8 cellular contexts compared by ENCODE assay signal in the genomic region with DNA sequence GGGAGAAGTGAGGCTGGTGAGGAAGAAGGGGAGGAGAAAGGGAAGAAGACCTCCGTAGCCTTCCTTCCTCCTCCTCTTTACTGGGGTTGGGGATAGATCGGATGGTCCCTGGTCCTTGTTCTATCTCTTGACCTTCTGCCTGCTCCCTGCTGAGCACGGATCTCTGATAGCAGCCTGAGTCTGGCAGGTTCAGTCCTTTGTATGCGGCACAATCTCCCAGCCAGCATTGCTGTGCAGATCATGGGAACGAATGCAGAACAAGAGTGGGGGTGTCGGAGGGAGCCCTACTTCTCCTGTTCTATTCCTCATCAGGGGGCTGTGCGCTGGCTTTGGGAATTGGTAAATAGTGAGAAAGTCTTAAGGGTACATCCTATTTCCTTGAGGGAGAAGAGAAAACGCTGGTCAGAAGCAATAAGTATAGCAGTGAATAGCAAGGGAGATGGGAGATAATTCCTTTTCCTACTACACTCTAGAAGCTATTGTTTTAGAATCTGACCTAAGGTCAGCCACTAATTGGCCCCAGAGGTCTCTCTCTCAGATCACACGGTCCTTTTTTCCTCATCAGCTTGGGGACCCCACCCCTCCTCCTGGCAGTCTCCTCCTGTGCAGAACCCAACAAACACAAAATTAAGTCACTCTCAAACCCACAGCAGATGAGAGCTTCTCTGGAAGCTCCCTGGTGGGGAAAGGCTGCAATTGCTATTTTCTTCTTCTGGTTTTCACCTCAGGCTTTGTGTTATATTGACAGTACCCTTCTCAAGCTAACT. TPM values are rescaled to one million over a fixed set of nuclear protein-coding genes. Genes with fewer than 3 reads are reported as not detected.
DNase-seq lines count a peak whose midpoint lies in the region; ATAC-seq, FAIRE-seq and TF ChIP-seq lines count a peak whose summit lies in the region.

No MANE protein-coding gene starts in this region.

- in situ Hi-C loops in HepG2 (cut with HindIII; ENCODE audit: extremely low pct_ligation_motif_present, low pct_unique_long_range_greater_than_20kb) = no loop called here

- POLR2A ChIA-PET in HepG2 (lab: Yijun Ruan, JAX) = no interaction called here

- peaks cover 7% of the 10 kb centered on the region; the same call in 1 of the 2 replicates for H3K27me3 Mint-ChIP-seq in HFFc6 (ENCODE audit: insufficient read depth)

- H3K27ac Mint-ChIP-seq in HFFc6 = no peak overlapping the region

- peak overlapping the region; percentile 67 for H3K4me2 ChIP-seq in HepG2 (ENCODE audit: low read depth, low read length)

- WGBS in adrenal gland, 4 donors = 47 to 56% (median 55%) methylated on average over 9 of the region's 9 CpGs
- WGBS in HepG2 (ENCODE audit: low lambda C conversion rate) = 26% methylated on average over 9 of the region's 9 CpGs

- H3K36me3 ChIP-seq in BE2C (no peaks in the 10 kb centered on the region), adrenal gland (replicated peaks in 1 of 2) (no peaks in the 10 kb centered on the region), HepG2 (replicated peaks in 1 of 2; ENCODE audit: control insufficient read depth in 1 of 2, insufficient read depth in 2 of 2, low read length in 2 of 2) (no peaks in the 10 kb centered on the region)

- CTCF ChIA-PET in HepG2 (lab: Yijun Ruan, JAX; ENCODE audit: low intra/inter-chr PET ratio, low total read pairs) = no interaction called here

- intact Hi-C loops in adrenal gland (cut with DNase I) = no loop called here
- intact Hi-C loops in HepG2 (cut with micrococcal nuclease; ENCODE audit: unreplicated experiment) = no loop called here

- FAIRE-seq in HepG2 (lab: Jason Lieb, UNC) = peak; percentile 23

- DNase-seq in BE2C (peak; percentile 29), HFFc6 (peak; percentile 19), adrenal gland (no peak), HepG2 (ENCODE audit: low spot score) (peak; percentile 29), midbrain (lab: John Stamatoyannopoulos, UW) (no peak)
- DNase-seq in activated CD4-positive, alpha-beta T cell treated with anti-CD3 and anti-CD28 coated beads, Interleukin-2, amount 50 U/mL, for 48 hours = no peak
- DNase-seq in activated CD4-positive, alpha-beta T cell treated with anti-CD3 and anti-CD28 coated beads, Interleukin-2, amount 50 U/mL, for 4 hours = no peak
- DNase-seq in activated naive CD4-positive, alpha-beta T cell treated with anti-CD3 and anti-CD28 coated beads, Interleukin-2, amount 50 U/mL, for 16 hours = no peak

- peak overlapping the region; percentile 83 for H2AFZ ChIP-seq in HepG2 (ENCODE audit: low read length)

- no peaks in the 10 kb centered on the region for H4K20me1 ChIP-seq in HepG2 (ENCODE audit: insufficient read depth, low read length)

- H3K9ac ChIP-seq in HepG2 (ENCODE audit: insufficient read depth, low read depth, low read length) = peak overlapping the region; percentile 12; the same call in 1 of the 2 replicates

- H3K27ac ChIP-seq in adrenal gland = no peak overlapping the region
- H3K27ac ChIP-seq in HepG2 (ENCODE audit: extremely low read length, insufficient read depth, low read length) = no peak overlapping the region

- H3K4me1 Mint-ChIP-seq in HFFc6 (ENCODE audit: low read depth) = peaks cover 19% of the 10 kb centered on the region

- no peaks in the 10 kb centered on the region for H3K36me3 Mint-ChIP-seq in HFFc6 (ENCODE audit: low read depth)

- TF ChIP-seq EP300 in HepG2 (IDR thresholded peaks at IDR 0.05; ENCODE audit: low read depth in 2 of 2, low read length in 2 of 2) (no peak), HepG2 (CRISPR knock-in tag; IDR thresholded peaks at IDR 0.05; ENCODE audit: borderline replicate concordance) (no peak)

- H3K4me3 ChIP-seq in BE2C (ENCODE audit: low read depth, low read length) (no peak overlapping the region), adrenal gland (no peak overlapping the region), HepG2 (replicated peaks in 1 of 3; ENCODE audit: insufficient read depth in 1 of 3, low read depth in 2 of 3, low read length in 3 of 3) (peak overlapping the region in 1 of 3 experiments; percentile 9; a peak in 1 of 6 replicates)

- no peaks in the 10 kb centered on the region for H3K79me2 ChIP-seq in HepG2 (ENCODE audit: insufficient read depth, low read length)

- no peak; the same call in 1 of the 2 replicates for TF ChIP-seq RAD21 in HepG2 (CRISPR knock-in tag; IDR thresholded peaks at IDR 0.05)

- no peaks in the 10 kb centered on the region for H3K9me3 Mint-ChIP-seq in HFFc6

- H3K27me3 ChIP-seq in BE2C (no peaks in the 10 kb centered on the region), adrenal gland (no peaks in the 10 kb centered on the region), HepG2 (ENCODE audit: control insufficient read depth in 1 of 2, insufficient read depth in 2 of 2, low read length in 2 of 2) (no peaks in the 10 kb centered on the region)

- TF ChIP-seq CTCF in BE2C (IDR thresholded peaks at IDR 0.05; ENCODE audit: low read depth, low read length) (peak; percentile 71), HFFc6 (IDR thresholded peaks at IDR 0.05) (peak; percentile 69), adrenal gland (IDR thresholded peaks at IDR 0.05) (peak; percentile 12 to 43 (median 24)), HepG2 (CRISPR knock-in tag; IDR thresholded peaks at IDR 0.05) (peak; percentile 23)

- H3K4me3 Mint-ChIP-seq in HFFc6 = no peak overlapping the region

- BruUV-seq in HepG2 (replicated peaks; lab: Mats Ljungman, UMichigan) = no TSS peak

- H3K4me1 ChIP-seq in BE2C = no peaks in the 10 kb centered on the region
- H3K4me1 ChIP-seq in adrenal gland (replicated peaks in 1 of 2) = no peaks in the 10 kb centered on the region
- H3K4me1 ChIP-seq in HepG2 (ENCODE audit: insufficient read depth, low read length) = peaks cover 33% of the 10 kb centered on the region

- TF ChIP-seq POLR2A in adrenal gland (IDR thresholded peaks at IDR 0.05) (no peak), HepG2 (IDR thresholded peaks at IDR 0.05; ENCODE audit: insufficient read depth in 1 of 2, low read depth in 2 of 2, low read length in 2 of 2) (no peak)

- H3K9me3 ChIP-seq in BE2C = no peaks in the 10 kb centered on the region
- H3K9me3 ChIP-seq in adrenal gland (replicated peaks in 1 of 3) = no peaks in the 10 kb centered on the region
- no peaks in the 10 kb centered on the region for H3K9me3 ChIP-seq in HepG2 (ENCODE audit: low read length)

- peak; percentile 85 for ATAC-seq in HepG2

TF ChIP-seq in HepG2, 621 proteins besides CTCF, POLR2A, EP300 and RAD21:
- TF ChIP-seq KDM4B (CRISPR knock-in tag; IDR thresholded peaks at IDR 0.05) = no peak
- TF ChIP-seq ZNF12 (CRISPR knock-in tag; IDR thresholded peaks at IDR 0.05) = 0 out of 2 replicates have a peak, but pooled peaks have one; percentile 30
- peak; percentile 26; the same call in 1 of the 2 replicates for TF ChIP-seq STAG1 (CRISPR knock-in tag; IDR thresholded peaks at IDR 0.05)

RNA-seq across cellular contexts. Expression of a gene that starts 41.0 kb away (rescaled TPM):
- polyA plus RNA-seq in BE2C (2012; ENCODE audit: insufficient read depth, insufficient read length, low read depth) = not detected
- total RNA-seq in HFFc6 (2021; fragmentation: NEBNext Ultra II Directional; extraction: Animal tissue kit (Norgen Biotek cat#: 25700)) = under 1 TPM in 1 of 6 experiments, not detected in 5; 0.07 TPM
- 1 to 10 TPM in 2 of 8 donors, under 1 TPM in 6; 0.24 to 2.8 (median 0.78) TPM for total RNA-seq in adrenal gland
- polyA plus RNA-seq in adrenal gland = 1 to 10 TPM in 1 of 3 donors, under 1 TPM in 2; 0.40 to 2.6 (median 0.54) TPM
- total RNA-seq in HepG2 (2016; rRNA removed; fragmentation: Illumina TruSeq; extraction: Trizol) = not detected in 2 replicates
- total RNA-seq in HepG2 (2016; cell fraction: cytosol; rRNA removed; fragmentation: Illumina TruSeq; extraction: Trizol; ENCODE audit: low read depth) = not detected in 2 replicates
- not detected in 2 replicates for total RNA-seq in HepG2 (2016; cell fraction: insoluble cytoplasmic fraction; rRNA removed; fragmentation: Illumina TruSeq; extraction: Trizol)
- not detected in 2 replicates for total RNA-seq in HepG2 (2016; cell fraction: membrane; rRNA removed; fragmentation: Illumina TruSeq; extraction: Trizol)
- total RNA-seq in HepG2 (2016; cell fraction: nucleus; rRNA removed; fragmentation: Illumina TruSeq; extraction: Trizol) = not detected in 2 replicates
- not detected in 2 replicates for polyA plus RNA-seq in HepG2 (2011; rRNA removed)
- polyA plus RNA-seq in HepG2 (2011; cell fraction: cytosol; rRNA removed) = not detected in 2 replicates
- polyA plus RNA-seq in HepG2 (2011; cell fraction: nucleus; rRNA removed) = not detected in 2 replicates
- polyA plus RNA-seq in HepG2 (2012) = not detected in 2 replicates
- polyA plus RNA-seq in HepG2 (2016; cell fraction: cytosol; fragmentation: Illumina TruSeq; extraction: Trizol; ENCODE audit: low read depth) = not detected in 2 replicates
- polyA plus RNA-seq in HepG2 (2016; cell fraction: insoluble cytoplasmic fraction; fragmentation: Illumina TruSeq; extraction: Trizol; ENCODE audit: low read depth) = not detected in 2 replicates
- not detected in 2 replicates for polyA plus RNA-seq in HepG2 (2016; cell fraction: membrane; fragmentation: Illumina TruSeq; extraction: Trizol; ENCODE audit: low read depth)
- polyA plus RNA-seq in HepG2 (2016; cell fraction: nucleus; fragmentation: Illumina TruSeq; extraction: Trizol; ENCODE audit: insufficient read depth, low read depth) = not detected in 2 replicates
- polyA minus RNA-seq in HepG2 (2011; rRNA and poly(A)+ RNA removed; ENCODE audit: low replicate concordance) = 0.05 TPM in 1 of 2 replicates, not detected in the other
- not detected in 2 replicates for polyA minus RNA-seq in HepG2 (2011; cell fraction: cytosol; rRNA and poly(A)+ RNA removed)
- polyA minus RNA-seq in HepG2 (2011; cell fraction: nucleus; rRNA and poly(A)+ RNA removed) = not detected in 2 replicates

Comparison
In these comparisons a context has a peak if more than half of its experiments do, and no peak if none do; other contexts are left out.
1. DNase-seq: peak in BE2C (single experiment), HFFc6 (single experiment) and HepG2 (single experiment); none in adrenal gland (0 of 7), midbrain (single experiment), activated CD4-positive, alpha-beta T cell treated with anti-CD3 and anti-CD28 coated beads, Interleukin-2, amount 50 U/mL, for 48 hours (0 of 2), activated CD4-positive, alpha-beta T cell treated with anti-CD3 and anti-CD28 coated beads, Interleukin-2, amount 50 U/mL, for 4 hours (0 of 2) and activated naive CD4-positive, alpha-beta T cell treated with anti-CD3 and anti-CD28 coated beads, Interleukin-2, amount 50 U/mL, for 16 hours (single experiment).
2. Peak in every context shown above with its lines, with median percentiles within 50 percentile points of each other: CTCF ChIP-seq.